In the genomic region with DNA sequence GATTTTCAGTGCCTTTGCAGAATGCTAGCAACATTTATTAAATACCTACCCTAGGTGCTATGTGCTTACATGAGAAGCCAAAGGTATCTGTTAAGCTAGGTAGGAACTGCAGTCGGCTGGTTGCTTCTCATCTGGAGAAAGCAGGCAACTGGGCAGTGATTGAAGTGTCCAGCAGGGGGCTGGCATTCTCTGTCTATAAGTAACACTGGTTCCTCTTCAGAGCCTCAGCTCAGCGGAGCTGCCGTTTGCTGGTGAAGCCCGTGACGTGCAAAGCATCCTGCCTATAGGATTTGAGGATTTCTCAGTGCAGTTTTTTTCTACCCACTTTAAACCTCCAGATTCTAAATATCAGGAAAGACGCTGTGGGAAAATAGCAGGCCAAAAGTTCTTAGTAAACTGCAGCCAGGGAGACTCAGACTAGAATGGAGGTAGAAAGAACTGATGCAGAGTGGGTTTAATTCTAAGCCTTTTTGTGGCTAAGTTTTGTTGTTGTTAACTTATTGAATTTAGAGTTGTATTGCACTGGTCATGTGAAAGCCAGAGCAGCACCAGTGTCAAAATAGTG, we compare ENCODE assay signal across 9 cellular contexts. TPM values are rescaled to one million over a fixed set of nuclear protein-coding genes. Genes with fewer than 3 reads are reported as not detected.
DNase-seq lines count a peak whose midpoint lies in the region; ATAC-seq and TF ChIP-seq lines count a peak whose summit lies in the region.
"Had no signal": no experiment of that assay in that cellular context is flagged by ENCODE, and none has a peak within 500 bp of the region (broad histone marks: within the 10 kb centered on the region; RNA-seq: fewer than 3 reads in every experiment).

A gene (plus strand): TSS at position 344 of the 565 bp plus-strand sequence. CDS start 389 bp downstream, outside the sequence.

- H3K4me2 ChIP-seq in SK-N-SH: peak within 1 kb of the TSS; percentile 72; the same call in 1 of the 2 replicates

- WGBS in SK-N-SH (ENCODE audit: low lambda C conversion rate): 0% methylated on average over 6 of the region's 6 CpGs
- 0 to 1% methylated on average over 6 of the region's 6 CpGs for WGBS in heart right ventricle, 2 donors
- 0% methylated on average over 6 of the region's 6 CpGs for WGBS in prostate gland
- WGBS in aorta, 2 donors: 0% methylated on average over 6 of the region's 6 CpGs

- H4K20me1 ChIP-seq in SK-N-SH (ENCODE audit: insufficient read depth): no peaks in the 10 kb centered on the region

- H3K27me3 ChIP-seq in SK-N-SH (ENCODE audit: insufficient read depth): no peaks in the 10 kb centered on the region
- peaks cover 0 to 62% (median 0%) of the 10 kb centered on the region in 7 donors for H3K27me3 ChIP-seq in heart right ventricle
- H3K27me3 ChIP-seq in prostate gland (replicated peaks; ENCODE audit: insufficient read depth): no peaks in the 10 kb centered on the region
- H3K27me3 ChIP-seq in aorta (ENCODE audit: control insufficient read depth in 1 of 2, insufficient read depth in 2 of 2, low read length in 1 of 2): no peaks in the 10 kb centered on the region

- no peak within 1 kb of the TSS; the same call in 1 of the 2 replicates for H3K9ac ChIP-seq in SK-N-SH

- TF ChIP-seq EP300 in SK-N-SH (IDR thresholded peaks at IDR 0.05; ENCODE audit: borderline replicate concordance in 1 of 2, low read depth in 1 of 2, low read length in 1 of 2): no peak

- intact Hi-C loops in heart right ventricle (cut with DNase I): loop anchor here in 8 of 10 donors (5.0 to 10.0 kb wide), 4 partner anchors 311 to 551 kb away; no protein-coding TSS in a partner anchor
- intact Hi-C loops in prostate gland (cut with DNase I): loop anchor here (5.0 kb wide), 1 partner anchor 319 kb away; no protein-coding TSS in a partner anchor
- intact Hi-C loops in aorta (cut with DNase I): no loop called here

- peak; percentile 68 for TF ChIP-seq CTCF in HFF-Myc (IDR thresholded peaks at IDR 0.05; ENCODE audit: low read depth, low read length, missing control alignments)
- TF ChIP-seq CTCF in NB4 (IDR thresholded peaks at IDR 0.05; ENCODE audit: low read depth, low read length): peak; percentile 61
- TF ChIP-seq CTCF in SK-N-SH (IDR thresholded peaks at IDR 0.05): peak; percentile 96
- TF ChIP-seq CTCF in heart right ventricle (IDR thresholded peaks at IDR 0.05): peak; percentile 39 to 85 (median 64)
- peak in 3 of 4 experiments; percentile 49 to 63 (median 50) for TF ChIP-seq CTCF in prostate gland (IDR thresholded peaks at IDR 0.05)

- peak; percentile 78 for DNase-seq in GM04504 (ENCODE audit: low read depth)
- peak; percentile 46 for DNase-seq in HFF-Myc (ENCODE audit: extremely low read depth, low read depth)
- peak; percentile 74 for DNase-seq in NB4 (ENCODE audit: low read depth)
- peak; percentile 63 for DNase-seq in SK-N-SH
- peak; percentile 1 for DNase-seq in activated naive CD8-positive, alpha-beta T cell treated with anti-CD3 and anti-CD28 coated beads, Interleukin-2, amount 50 U/mL, for 16 hours (ENCODE audit: low read depth, low spot score)
- peak; percentile 52 to 64 for DNase-seq in heart right ventricle
- DNase-seq in prostate gland (ENCODE audit: low spot score): peak; percentile 65
- DNase-seq in aorta: peak; percentile 83 to 88

- H3K4me1 ChIP-seq in SK-N-SH (ENCODE audit: control insufficient read depth in 1 of 2, insufficient read depth in 2 of 2, low read depth in 1 of 2, low read length in 1 of 2): peaks cover 0 to 2% of the 10 kb centered on the region in 2 experiments; a peak in 2 of 4 replicates
- H3K4me1 ChIP-seq in heart right ventricle: peaks cover 0 to 3% (median 0%) of the 10 kb centered on the region in 9 donors
- no peaks in the 10 kb centered on the region for H3K4me1 ChIP-seq in prostate gland (replicated peaks)
- no peaks in the 10 kb centered on the region for H3K4me1 ChIP-seq in aorta (ENCODE audit: control insufficient read depth in 1 of 2, insufficient read depth in 2 of 2, low read length in 2 of 2)

- ATAC-seq in heart right ventricle: peak; percentile 70 to 93 (median 80)
- peak; percentile 84 for ATAC-seq in aorta (ENCODE audit: low FRiP score)

- CTCF ChIA-PET in SK-N-SH (lab: Yijun Ruan, JAX): interaction anchor here (0.6 to 2.5 kb wide), 24 partner anchors 8 to 572 kb away, joined by 3 to 11 read pairs (median 4); a partner anchor contains a TSS

- TF ChIP-seq RAD21 in SK-N-SH (IDR thresholded peaks at IDR 0.05; ENCODE audit: low read length): peak; percentile 83

- no peaks in the 10 kb centered on the region for H3F3A ChIP-seq in SK-N-SH (replicated peaks; ENCODE audit: insufficient read depth)

- no peaks in the 10 kb centered on the region for H3K9me2 ChIP-seq in SK-N-SH

- H3K4me3 ChIP-seq in HFF-Myc (replicated peaks; ENCODE audit: low read depth, low read length) (no peak within 1 kb of the TSS), NB4 (ENCODE audit: low read depth, low read length) (no peak within 1 kb of the TSS), SK-N-SH (ENCODE audit: low read depth in 2 of 2, low read length in 1 of 2) (peak within 1 kb of the TSS in 1 of 2 experiments; percentile 7; a peak in 1 of 4 replicates), heart right ventricle (no peak within 1 kb of the TSS), prostate gland (no peak within 1 kb of the TSS), aorta (ENCODE audit: low read length in 2 of 2) (no peak within 1 kb of the TSS)

- no peak within 1 kb of the TSS for H3K27ac ChIP-seq in SK-N-SH (ENCODE audit: low read depth in 2 of 2, low read length in 1 of 2)
- H3K27ac ChIP-seq in heart right ventricle: no peak within 1 kb of the TSS
- H3K27ac ChIP-seq in prostate gland: no peak within 1 kb of the TSS
- no peak within 1 kb of the TSS for H3K27ac ChIP-seq in aorta (ENCODE audit: low read depth in 1 of 2, low read length in 2 of 2)

- POLR2A ChIA-PET in SK-N-SH (lab: Yijun Ruan, JAX): no interaction called here

- no peaks in the 10 kb centered on the region for H3K79me2 ChIP-seq in SK-N-SH (ENCODE audit: insufficient read depth)

- H3K36me3 ChIP-seq in SK-N-SH (replicated peaks in 1 of 2; ENCODE audit: control insufficient read depth in 1 of 2, insufficient read depth in 2 of 2, low read length in 1 of 2) (no peaks in the 10 kb centered on the region), heart right ventricle (no peaks in the 10 kb centered on the region), prostate gland (no peaks in the 10 kb centered on the region), aorta (ENCODE audit: control insufficient read depth in 1 of 2, insufficient read depth in 2 of 2, low read length in 1 of 2) (no peaks in the 10 kb centered on the region)

- TF ChIP-seq POLR2A in NB4 (IDR thresholded peaks at IDR 0.05; ENCODE audit: extremely low read depth, insufficient read length): no peak
- no peak for TF ChIP-seq POLR2A in prostate gland (IDR thresholded peaks at IDR 0.05)

- H2AFZ ChIP-seq in SK-N-SH (ENCODE audit: low read depth): peak within 1 kb of the TSS; percentile 88

- H3K9me3 ChIP-seq in SK-N-SH (no peaks in the 10 kb centered on the region), heart right ventricle (peaks cover 0 to 13% (median 0%) of the 10 kb centered on the region in 11 donors), prostate gland (no peaks in the 10 kb centered on the region), aorta (ENCODE audit: control insufficient read depth, low read length) (no peaks in the 10 kb centered on the region)

TF ChIP-seq in SK-N-SH, 30 proteins besides CTCF, POLR2A, EP300 and RAD21:
- TF ChIP-seq RFX5 (IDR thresholded peaks at IDR 0.05; ENCODE audit: low read length) (peak; percentile 90), SMC3 (IDR thresholded peaks at IDR 0.05; ENCODE audit: low read depth, low read length) (peak; percentile 90), MXI1 (IDR thresholded peaks at IDR 0.05; ENCODE audit: low read depth, low read length) (0 out of 2 replicates have a peak, but pooled peaks have one; percentile 24), POLR2AphosphoS5 (IDR thresholded peaks at IDR 0.05; ENCODE audit: low read depth, low read length) (no peak)
- TF ChIP-seq, protein P1, sequence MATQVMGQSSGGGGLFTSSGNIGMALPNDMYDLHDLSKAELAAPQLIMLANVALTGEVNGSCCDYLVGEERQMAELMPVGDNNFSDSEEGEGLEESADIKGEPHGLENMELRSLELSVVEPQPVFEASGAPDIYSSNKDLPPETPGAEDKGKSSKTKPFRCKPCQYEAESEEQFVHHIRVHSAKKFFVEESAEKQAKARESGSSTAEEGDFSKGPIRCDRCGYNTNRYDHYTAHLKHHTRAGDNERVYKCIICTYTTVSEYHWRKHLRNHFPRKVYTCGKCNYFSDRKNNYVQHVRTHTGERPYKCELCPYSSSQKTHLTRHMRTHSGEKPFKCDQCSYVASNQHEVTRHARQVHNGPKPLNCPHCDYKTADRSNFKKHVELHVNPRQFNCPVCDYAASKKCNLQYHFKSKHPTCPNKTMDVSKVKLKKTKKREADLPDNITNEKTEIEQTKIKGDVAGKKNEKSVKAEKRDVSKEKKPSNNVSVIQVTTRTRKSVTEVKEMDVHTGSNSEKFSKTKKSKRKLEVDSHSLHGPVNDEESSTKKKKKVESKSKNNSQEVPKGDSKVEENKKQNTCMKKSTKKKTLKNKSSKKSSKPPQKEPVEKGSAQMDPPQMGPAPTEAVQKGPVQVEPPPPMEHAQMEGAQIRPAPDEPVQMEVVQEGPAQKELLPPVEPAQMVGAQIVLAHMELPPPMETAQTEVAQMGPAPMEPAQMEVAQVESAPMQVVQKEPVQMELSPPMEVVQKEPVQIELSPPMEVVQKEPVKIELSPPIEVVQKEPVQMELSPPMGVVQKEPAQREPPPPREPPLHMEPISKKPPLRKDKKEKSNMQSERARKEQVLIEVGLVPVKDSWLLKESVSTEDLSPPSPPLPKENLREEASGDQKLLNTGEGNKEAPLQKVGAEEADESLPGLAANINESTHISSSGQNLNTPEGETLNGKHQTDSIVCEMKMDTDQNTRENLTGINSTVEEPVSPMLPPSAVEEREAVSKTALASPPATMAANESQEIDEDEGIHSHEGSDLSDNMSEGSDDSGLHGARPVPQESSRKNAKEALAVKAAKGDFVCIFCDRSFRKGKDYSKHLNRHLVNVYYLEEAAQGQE (IDR thresholded peaks at IDR 0.05; ENCODE audit: low read depth, low read length): no peak
- TF ChIP-seq, protein P2, sequence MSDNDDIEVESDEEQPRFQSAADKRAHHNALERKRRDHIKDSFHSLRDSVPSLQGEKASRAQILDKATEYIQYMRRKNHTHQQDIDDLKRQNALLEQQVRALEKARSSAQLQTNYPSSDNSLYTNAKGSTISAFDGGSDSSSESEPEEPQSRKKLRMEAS (IDR thresholded peaks at IDR 0.05; ENCODE audit: low read depth): peak; percentile 19; the same call in 1 of the 2 replicates

RNA-seq across cellular contexts. Expression of the gene that starts here (rescaled TPM):
- polyA plus RNA-seq in SK-N-SH (2012; rRNA removed) (1.2 and 2.8 TPM in 2 replicates), heart right ventricle (under 1 TPM in 1 of 2 donors, not detected in 1; 0.03 TPM), aorta (not detected)
- polyA plus RNA-seq in SK-N-SH (2012; cell fraction: cytosol; rRNA removed): 1.3 and 1.6 TPM in 2 replicates
- polyA plus RNA-seq in SK-N-SH (2012; cell fraction: nucleus; rRNA removed): 1.0 and 2.0 TPM in 2 replicates
- total RNA-seq in heart right ventricle (under 1 TPM; 0.15 to 0.57 (median 0.30) TPM), prostate gland (1 to 10 TPM in 1 of 2 donors, not detected in 1; 1.0 TPM), aorta (under 1 TPM; 0.36 to 0.45 TPM)
- total RNA-seq: subcutaneous adipose tissue had no signal

Comparison
In these comparisons a context has a peak if more than half of its experiments do, and no peak if none do; other contexts are left out.
1. Peak in DNase-seq and ATAC-seq in heart right ventricle; RNA of the gene not detected or under 1 TPM.
2. Peak in DNase-seq and ATAC-seq in aorta; RNA of the gene not detected or under 1 TPM.
3. DNase-seq: peak in every context shown above with its lines; median percentile 86 in aorta; 78 in GM04504; 74 in NB4; 65 in prostate gland; 63 in SK-N-SH; 58 in heart right ventricle; 46 in HFF-Myc; 1 in activated naive CD8-positive, alpha-beta T cell treated with anti-CD3 and anti-CD28 coated beads, Interleukin-2, amount 50 U/mL, for 16 hours.
4. intact Hi-C loops: an anchor here in heart right ventricle (5.0 to 10.0 kb wide) and prostate gland (5.0 kb wide); none called in aorta.